8 cellular contexts compared by ENCODE assay signal in genomic region chr1:24112381-24113169, GRCh38. TPM values are rescaled to one million over a fixed set of nuclear protein-coding genes. Genes with fewer than 3 reads are reported as not detected.
DNase-seq lines count a peak whose midpoint lies in the region; ATAC-seq and TF ChIP-seq lines count a peak whose summit lies in the region.

No MANE protein-coding gene starts in this region.

- no peaks in the 10 kb centered on the region for H3K9me3 ChIP-seq in iPS-18a (ENCODE audit: control insufficient read depth, low read depth, low read length)

- peaks cover 5% of the 10 kb centered on the region for H3K27me3 ChIP-seq in iPS-18a (ENCODE audit: control insufficient read depth, insufficient read depth, low read length)

- TF ChIP-seq CTCF in astrocyte of the cerebellum (IDR thresholded peaks at IDR 0.05; ENCODE audit: low read depth, low read length, missing control alignments): peak; percentile 66

- no peaks in the 10 kb centered on the region for H3K36me3 ChIP-seq in iPS-18a (ENCODE audit: control insufficient read depth, low read depth, low read length)

- DNase-seq in DMS53 treated with DMSO at 0.1 percent for 48 hours (lab: John Stamatoyannopoulos, UW; ENCODE audit: unreplicated experiment): peak; percentile 66
- peak; percentile 37 for DNase-seq in Jurkat, Clone E6-1 (ENCODE audit: low read depth, low spot score)
- peak; percentile 33 for DNase-seq in SKM-1 treated with dmso at 0.1 percent for 144 hours (lab: John Stamatoyannopoulos, UW; ENCODE audit: unreplicated experiment)
- peak; percentile 33 for DNase-seq in astrocyte of the cerebellum (ENCODE audit: low read depth)

- H3K4me1 ChIP-seq in iPS-18a (ENCODE audit: control insufficient read depth, low read depth, low read length): peaks cover 10% of the 10 kb centered on the region

- no peak for ATAC-seq in HG03342 (IDR thresholded peaks at IDR 0.05; ENCODE audit: unreplicated experiment)
- ATAC-seq in GM18511 (IDR thresholded peaks at IDR 0.05; ENCODE audit: unreplicated experiment): no peak

- H3K4me3 ChIP-seq in Jurkat, Clone E6-1 (ENCODE audit: low read length): no peak overlapping the region
- peak overlapping the region; percentile 5 for H3K4me3 ChIP-seq in astrocyte of the cerebellum (ENCODE audit: low read depth, low read length)
- H3K4me3 ChIP-seq in iPS-18a (ENCODE audit: low read length): peak overlapping the region; percentile 39
- H3K4me3 ChIP-seq in skin epidermis: peak overlapping the region in 2 of 7 experiments; percentile 7 to 32

- in situ Hi-C loops in astrocyte of the cerebellum (cut with HindIII; ENCODE audit: low sequenced_read_pairs): no loop called here

- H3K27ac ChIP-seq in iPS-18a (ENCODE audit: low read length) (no peak overlapping the region), skin epidermis (peak overlapping the region in 15 of 21 experiments; percentile 28 to 80 (median 67))

- H3K9ac ChIP-seq in iPS-18a (ENCODE audit: low read length): no peak overlapping the region

RNA-seq across cellular contexts. Expression of gene MYOM3, which starts 0.6 kb away (rescaled TPM):
- polyA plus RNA-seq in Jurkat, Clone E6-1 (2012; ENCODE audit: insufficient read depth, insufficient read length): not detected

RNA-seq across cellular contexts. Expression of gene IL22RA1, which starts 30.4 kb away (rescaled TPM):
- polyA plus RNA-seq in Jurkat, Clone E6-1 (2012; ENCODE audit: insufficient read depth, insufficient read length): not detected
